ENCODE assay signal across 9 cellular contexts in genomic region chr11:6667733-6668374, GRCh38. TPM values are rescaled to one million over a fixed set of nuclear protein-coding genes. Genes with fewer than 3 reads are reported as not detected.
A peak's percentile ranks its signal among the peaks of the same experiment; 100 is the strongest.
DNase-seq lines count a peak whose midpoint lies in the region; ATAC-seq and TF ChIP-seq lines count a peak whose summit lies in the region.
"Had no signal": no experiment of that assay in that cellular context is flagged by ENCODE, and none has a peak within 500 bp of the region (broad histone marks: within the 10 kb centered on the region; RNA-seq: fewer than 3 reads in every experiment).

No MANE protein-coding gene starts in this region.

- no peaks in the 10 kb centered on the region for H3K9me3 Mint-ChIP-seq in natural killer cell treated with Interleukin-12 subunit alpha and Interleukin-12 subunit beta and Interleukin-15 and Interleukin-18, amount 100 ng/mL, for 72 hours
- H3K9me3 Mint-ChIP-seq: stimulated activated naive CD8-positive, alpha-beta T cell treated with anti-CD3 and anti-CD28 coated beads, Interleukin-15, Interleukin-2, amounts not matched to agents 100 ng/mL and 50 ng/mL, for 24 hours had no signal

- H3K9ac ChIP-seq in colonic mucosa (ENCODE audit: low read depth in 2 of 2, low read length in 2 of 2): no peak overlapping the region

- H3K4me1 ChIP-seq in RWPE2 (ENCODE audit: insufficient read depth, poor library complexity, severe bottlenecking) (no peaks in the 10 kb centered on the region), colonic mucosa (no peaks in the 10 kb centered on the region)

- H3K27ac Mint-ChIP-seq in natural killer cell treated with Interleukin-12 subunit alpha and Interleukin-12 subunit beta and Interleukin-15 and Interleukin-18, amount 100 ng/mL, for 72 hours: peak overlapping the region; percentile 32 to 62
- H3K27ac Mint-ChIP-seq: stimulated activated naive CD8-positive, alpha-beta T cell treated with anti-CD3 and anti-CD28 coated beads, Interleukin-15, Interleukin-2, amounts not matched to agents 100 ng/mL and 50 ng/mL, for 24 hours had no signal

- H3K27me3 Mint-ChIP-seq in natural killer cell treated with Interleukin-12 subunit alpha and Interleukin-12 subunit beta and Interleukin-15 and Interleukin-18, amount 100 ng/mL, for 72 hours: peaks cover 0 to 6% of the 10 kb centered on the region in 2 donors
- H3K27me3 Mint-ChIP-seq: stimulated activated naive CD8-positive, alpha-beta T cell treated with anti-CD3 and anti-CD28 coated beads, Interleukin-15, Interleukin-2, amounts not matched to agents 100 ng/mL and 50 ng/mL, for 24 hours had no signal

- H3K9me3 ChIP-seq in RWPE2 (ENCODE audit: severe bottlenecking) (no peaks in the 10 kb centered on the region), colonic mucosa (no peaks in the 10 kb centered on the region)

- no peak overlapping the region for H3K27ac ChIP-seq in RWPE2 (ENCODE audit: poor library complexity, severe bottlenecking)
- no peak overlapping the region for H3K27ac ChIP-seq in colonic mucosa

- intact Hi-C loops in colonic mucosa (cut with DNase I): loop anchor here (5.0 kb wide), 1 partner anchor 66 kb away; the partner anchor contains the start of genes ILK and RRP8

- H3K4me3 ChIP-seq in RWPE2 (ENCODE audit: severe bottlenecking) (no peak overlapping the region), colonic mucosa (no peak overlapping the region)

- H3K36me3 ChIP-seq in RWPE2 (ENCODE audit: low read depth) (no peaks in the 10 kb centered on the region), colonic mucosa (no peaks in the 10 kb centered on the region)

- peak; percentile 54 for ATAC-seq in HG02571 (IDR thresholded peaks at IDR 0.05; ENCODE audit: unreplicated experiment)
- peak; percentile 55; the same call in 1 of the 3 replicates for ATAC-seq in RWPE2 (ENCODE audit: low read depth)
- ATAC-seq in natural killer cell treated with Interleukin-12 subunit alpha and Interleukin-12 subunit beta and Interleukin-15 and Interleukin-18, amount 100 ng/mL, for 72 hours: peak; percentile 86 to 92
- no peak for ATAC-seq in HG03135 (IDR thresholded peaks at IDR 0.05; ENCODE audit: unreplicated experiment)
- ATAC-seq in HG02840 (IDR thresholded peaks at IDR 0.05; ENCODE audit: low FRiP score, unreplicated experiment): no peak

- H3K27me3 ChIP-seq in RWPE2 (ENCODE audit: insufficient read depth, poor library complexity, severe bottlenecking) (no peaks in the 10 kb centered on the region), colonic mucosa (no peaks in the 10 kb centered on the region)

- DNase-seq in NK-92 treated with Interleukin-12 subunit alpha and Interleukin-12 subunit beta, amount 100 ng/mL, for 24 hours (lab: John Stamatoyannopoulos, UW): peak; percentile 19
- DNase-seq in NK-92 (lab: John Stamatoyannopoulos, UW; ENCODE audit: unreplicated experiment): no peak
- no peak for DNase-seq in RWPE2 (ENCODE audit: low spot score)
- DNase-seq in colonic mucosa: no peak
- peak; percentile 72 for DNase-seq in natural killer cell treated with Interleukin-12 subunit alpha and Interleukin-12 subunit beta and Interleukin-15 and Interleukin-18, amount 100 ng/mL, for 72 hours (ENCODE audit: low spot score)

- H3K4me1 Mint-ChIP-seq in natural killer cell treated with Interleukin-12 subunit alpha and Interleukin-12 subunit beta and Interleukin-15 and Interleukin-18, amount 100 ng/mL, for 72 hours (ENCODE audit: low read depth in 2 of 2): peaks cover 27 to 29% of the 10 kb centered on the region in 2 donors

- peak; percentile 57 for TF ChIP-seq CTCF in RWPE2 (IDR thresholded peaks at IDR 0.05; ENCODE audit: poor library complexity, severe bottlenecking)
- TF ChIP-seq CTCF in colonic mucosa (IDR thresholded peaks at IDR 0.05): peak; percentile 48

- no peaks in the 10 kb centered on the region for H3K36me3 Mint-ChIP-seq in natural killer cell treated with Interleukin-12 subunit alpha and Interleukin-12 subunit beta and Interleukin-15 and Interleukin-18, amount 100 ng/mL, for 72 hours

- no peak overlapping the region for H3K4me3 Mint-ChIP-seq in natural killer cell treated with Interleukin-12 subunit alpha and Interleukin-12 subunit beta and Interleukin-15 and Interleukin-18, amount 100 ng/mL, for 72 hours
- H3K4me3 Mint-ChIP-seq: stimulated activated naive CD8-positive, alpha-beta T cell treated with anti-CD3 and anti-CD28 coated beads, Interleukin-15, Interleukin-2, amounts not matched to agents 100 ng/mL and 50 ng/mL, for 24 hours had no signal

RNA-seq across cellular contexts. Expression of gene DCHS1, which starts 12.2 kb away (rescaled TPM):
- 1 to 10 TPM; 4.7 to 8.3 TPM for total RNA-seq in colonic mucosa
- 1 to 10 TPM in 1 of 2 donors, under 1 TPM in 1; 0.73 to 1.6 TPM for total RNA-seq in natural killer cell treated with Interleukin-12 subunit alpha and Interleukin-12 subunit beta and Interleukin-15 and Interleukin-18, amount 100 ng/mL, for 72 hours

RNA-seq across cellular contexts. Expression of gene MRPL17, which starts 15.3 kb away (rescaled TPM):
- 10 to 100 TPM; 34.6 to 75.1 TPM for total RNA-seq in colonic mucosa
- total RNA-seq in natural killer cell treated with Interleukin-12 subunit alpha and Interleukin-12 subunit beta and Interleukin-15 and Interleukin-18, amount 100 ng/mL, for 72 hours: 10 to 100 TPM; 69.1 to 70.1 TPM

RNA-seq across cellular contexts. Expression of gene TPP1, which starts 48.6 kb away (rescaled TPM):
- total RNA-seq in colonic mucosa: 100 to 1,000 TPM in 1 of 2 donors, 10 to 100 TPM in 1; 83.4 to 123 TPM
- 10 to 100 TPM; 48.6 to 92.4 TPM for total RNA-seq in natural killer cell treated with Interleukin-12 subunit alpha and Interleukin-12 subunit beta and Interleukin-15 and Interleukin-18, amount 100 ng/mL, for 72 hours

RNA-seq across cellular contexts. Expression of gene TAF10, which starts 55.8 kb away (rescaled TPM):
- total RNA-seq in colonic mucosa: 100 to 1,000 TPM; 123 to 142 TPM
- total RNA-seq in natural killer cell treated with Interleukin-12 subunit alpha and Interleukin-12 subunit beta and Interleukin-15 and Interleukin-18, amount 100 ng/mL, for 72 hours: 100 to 1,000 TPM; 118 to 152 TPM

Comparison
In these comparisons a context has a peak if more than half of its experiments do, and no peak if none do; other contexts are left out.
1. DNase-seq: peak in NK-92 treated with Interleukin-12 subunit alpha and Interleukin-12 subunit beta, amount 100 ng/mL, for 24 hours (single experiment) and natural killer cell treated with Interleukin-12 subunit alpha and Interleukin-12 subunit beta and Interleukin-15 and Interleukin-18, amount 100 ng/mL, for 72 hours (single experiment); none in NK-92 (single experiment), RWPE2 (single experiment) and colonic mucosa (single experiment).
2. ATAC-seq: peak in HG02571 (single experiment), RWPE2 (single experiment) and natural killer cell treated with Interleukin-12 subunit alpha and Interleukin-12 subunit beta and Interleukin-15 and Interleukin-18, amount 100 ng/mL, for 72 hours (2 of 2); none in HG03135 (single experiment) and HG02840 (single experiment).